Comparison of ENCODE assay signal across 1 cellular context in the genomic region with DNA sequence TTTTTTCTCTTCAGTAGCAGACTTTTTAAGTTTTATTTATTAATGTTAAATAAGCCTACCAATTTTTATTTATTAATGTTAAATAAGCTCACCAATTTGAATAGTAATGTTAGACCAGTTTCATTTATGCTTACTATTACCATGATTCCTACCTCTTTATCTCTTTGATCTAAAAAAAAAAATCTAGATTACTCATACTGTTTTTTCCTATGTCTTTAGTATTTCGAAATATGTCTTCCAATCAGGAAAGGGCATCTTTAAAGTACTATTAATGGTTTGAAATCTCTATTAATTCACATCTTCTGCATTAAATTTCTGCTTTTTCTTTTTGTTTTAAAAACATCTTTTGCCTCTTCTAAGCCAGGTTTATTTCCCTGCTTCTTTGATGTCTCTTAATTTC.
TF ChIP-seq lines count a peak whose summit lies in the region.

No MANE protein-coding gene starts in this region.

TF ChIP-seq in HepG2, 621 proteins besides CTCF, POLR2A, EP300 and RAD21:
- no peak for TF ChIP-seq TBP (CRISPR knock-in tag; IDR thresholded peaks at IDR 0.05)
- TF ChIP-seq ZNF207 (IDR thresholded peaks at IDR 0.05; ENCODE audit: borderline replicate concordance), result no peak
- no peak for TF ChIP-seq MED1 (CRISPR knock-in tag; IDR thresholded peaks at IDR 0.05)
- no peak for TF ChIP-seq JARID2 (CRISPR knock-in tag; IDR thresholded peaks at IDR 0.05; ENCODE audit: insufficient replicate concordance)
- no peak for TF ChIP-seq SRSF1 (optimal IDR thresholded peaks at IDR 0.05; ENCODE audit: low read depth, low read length)
- no peak for TF ChIP-seq BCLAF1 (IDR thresholded peaks at IDR 0.05)
- TF ChIP-seq CEBPZ (IDR thresholded peaks at IDR 0.05; ENCODE audit: low read length), result no peak
- TF ChIP-seq NFKB2 (CRISPR knock-in tag; IDR thresholded peaks at IDR 0.05; ENCODE audit: borderline replicate concordance), result no peak
- TF ChIP-seq, protein P1, sequence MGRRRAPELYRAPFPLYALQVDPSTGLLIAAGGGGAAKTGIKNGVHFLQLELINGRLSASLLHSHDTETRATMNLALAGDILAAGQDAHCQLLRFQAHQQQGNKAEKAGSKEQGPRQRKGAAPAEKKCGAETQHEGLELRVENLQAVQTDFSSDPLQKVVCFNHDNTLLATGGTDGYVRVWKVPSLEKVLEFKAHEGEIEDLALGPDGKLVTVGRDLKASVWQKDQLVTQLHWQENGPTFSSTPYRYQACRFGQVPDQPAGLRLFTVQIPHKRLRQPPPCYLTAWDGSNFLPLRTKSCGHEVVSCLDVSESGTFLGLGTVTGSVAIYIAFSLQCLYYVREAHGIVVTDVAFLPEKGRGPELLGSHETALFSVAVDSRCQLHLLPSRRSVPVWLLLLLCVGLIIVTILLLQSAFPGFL (CRISPR knock-in tag; IDR thresholded peaks at IDR 0.05), result no peak
- TF ChIP-seq DNMT1 (CRISPR knock-in tag; IDR thresholded peaks at IDR 0.05), result no peak
- TF ChIP-seq IRF9 (CRISPR knock-in tag; IDR thresholded peaks at IDR 0.05; ENCODE audit: borderline replicate concordance), result no peak
- TF ChIP-seq IKZF4 (CRISPR knock-in tag; IDR thresholded peaks at IDR 0.05; ENCODE audit: borderline replicate concordance, low read depth, not compliant biosample characterization), result no peak
- TF ChIP-seq ZNF136 (CRISPR knock-in tag; IDR thresholded peaks at IDR 0.05; ENCODE audit: low read depth), result no peak
- no peak for TF ChIP-seq MYPOP (CRISPR knock-in tag; IDR thresholded peaks at IDR 0.05)
- TF ChIP-seq PAWR (CRISPR knock-in tag; IDR thresholded peaks at IDR 0.05; ENCODE audit: borderline replicate concordance), result no peak
- no peak for TF ChIP-seq ZNF552 (CRISPR knock-in tag; IDR thresholded peaks at IDR 0.05; ENCODE audit: borderline replicate concordance)
- TF ChIP-seq, protein P2, sequence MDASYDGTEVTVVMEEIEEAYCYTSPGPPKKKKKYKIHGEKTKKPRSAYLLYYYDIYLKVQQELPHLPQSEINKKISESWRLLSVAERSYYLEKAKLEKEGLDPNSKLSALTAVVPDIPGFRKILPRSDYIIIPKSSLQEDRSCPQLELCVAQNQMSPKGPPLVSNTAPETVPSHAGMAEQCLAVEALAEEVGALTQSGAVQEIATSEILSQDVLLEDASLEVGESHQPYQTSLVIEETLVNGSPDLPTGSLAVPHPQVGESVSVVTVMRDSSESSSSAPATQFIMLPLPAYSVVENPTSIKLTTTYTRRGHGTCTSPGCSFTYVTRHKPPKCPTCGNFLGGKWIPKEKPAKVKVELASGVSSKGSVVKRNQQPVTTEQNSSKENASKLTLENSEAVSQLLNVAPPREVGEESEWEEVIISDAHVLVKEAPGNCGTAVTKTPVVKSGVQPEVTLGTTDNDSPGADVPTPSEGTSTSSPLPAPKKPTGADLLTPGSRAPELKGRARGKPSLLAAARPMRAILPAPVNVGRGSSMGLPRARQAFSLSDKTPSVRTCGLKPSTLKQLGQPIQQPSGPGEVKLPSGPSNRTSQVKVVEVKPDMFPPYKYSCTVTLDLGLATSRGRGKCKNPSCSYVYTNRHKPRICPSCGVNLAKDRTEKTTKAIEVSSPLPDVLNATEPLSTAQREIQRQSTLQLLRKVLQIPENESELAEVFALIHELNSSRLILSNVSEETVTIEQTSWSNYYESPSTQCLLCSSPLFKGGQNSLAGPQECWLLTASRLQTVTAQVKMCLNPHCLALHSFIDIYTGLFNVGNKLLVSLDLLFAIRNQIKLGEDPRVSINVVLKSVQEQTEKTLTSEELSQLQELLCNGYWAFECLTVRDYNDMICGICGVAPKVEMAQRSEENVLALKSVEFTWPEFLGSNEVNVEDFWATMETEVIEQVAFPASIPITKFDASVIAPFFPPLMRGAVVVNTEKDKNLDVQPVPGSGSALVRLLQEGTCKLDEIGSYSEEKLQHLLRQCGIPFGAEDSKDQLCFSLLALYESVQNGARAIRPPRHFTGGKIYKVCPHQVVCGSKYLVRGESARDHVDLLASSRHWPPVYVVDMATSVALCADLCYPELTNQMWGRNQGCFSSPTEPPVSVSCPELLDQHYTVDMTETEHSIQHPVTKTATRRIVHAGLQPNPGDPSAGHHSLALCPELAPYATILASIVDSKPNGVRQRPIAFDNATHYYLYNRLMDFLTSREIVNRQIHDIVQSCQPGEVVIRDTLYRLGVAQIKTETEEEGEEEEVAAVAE (CRISPR knock-in tag; IDR thresholded peaks at IDR 0.05; ENCODE audit: borderline replicate concordance), result no peak
- TF ChIP-seq ZNF576 (CRISPR knock-in tag; IDR thresholded peaks at IDR 0.05), result no peak
- TF ChIP-seq ZNF460 (CRISPR knock-in tag; IDR thresholded peaks at IDR 0.05; ENCODE audit: borderline replicate concordance), result no peak
- no peak for TF ChIP-seq U2AF2 (IDR thresholded peaks at IDR 0.05; ENCODE audit: low read depth, low read length)
